ENCODE assay signal across 1 cellular context in genomic region chr6:16840725-16841124, GRCh38.
TF ChIP-seq lines count a peak whose summit lies in the region.

No MANE protein-coding gene starts in this region.

TF ChIP-seq in IMR-90, 13 proteins besides CTCF, POLR2A, EP300 and RAD21:
- TF ChIP-seq NFE2L2 (IDR thresholded peaks at IDR 0.05; ENCODE audit: low read depth, low read length) (no peak), SMC3 (IDR thresholded peaks at IDR 0.05; ENCODE audit: low read depth, low read length) (no peak), MXI1 (IDR thresholded peaks at IDR 0.05; ENCODE audit: borderline replicate concordance, low read depth, low read length) (no peak), FOS (IDR thresholded peaks at IDR 0.05; ENCODE audit: low read depth, low read length) (no peak), BHLHE40 (IDR thresholded peaks at IDR 0.05; ENCODE audit: low read depth, low read length) (no peak), ELK1 (IDR thresholded peaks at IDR 0.05; ENCODE audit: borderline replicate concordance, low read depth, low read length) (no peak), CHD1 (IDR thresholded peaks at IDR 0.05; ENCODE audit: low read depth, low read length) (no peak)
